Comparison of ENCODE assay signal across 8 cellular contexts in the genomic region with DNA sequence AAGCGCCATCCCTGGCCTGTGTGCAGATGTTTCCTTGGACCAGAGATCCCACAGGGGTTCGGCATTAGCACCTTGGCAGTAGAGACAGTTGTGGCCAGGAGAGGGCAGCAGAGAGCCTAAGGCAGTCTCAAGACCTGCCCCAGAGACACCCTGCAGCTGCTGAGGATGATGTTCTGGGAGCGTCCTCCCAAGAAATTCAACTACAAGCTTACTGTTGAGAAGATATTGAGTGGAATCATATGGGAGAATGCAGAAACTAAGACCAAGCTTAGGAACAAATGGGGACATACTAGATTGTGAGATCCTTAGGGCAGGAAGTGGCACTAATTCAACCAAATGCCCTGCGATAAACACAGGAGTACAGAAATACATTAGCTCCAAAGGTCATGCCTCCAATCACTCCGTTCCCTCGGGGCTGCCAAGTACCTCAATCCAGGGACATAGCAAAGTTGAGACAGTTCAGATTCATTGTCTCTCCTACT. TPM values are rescaled to one million over a fixed set of nuclear protein-coding genes. Genes with fewer than 3 reads are reported as not detected.
DNase-seq lines count a peak whose midpoint lies in the region; ATAC-seq and TF ChIP-seq lines count a peak whose summit lies in the region.

No MANE protein-coding gene starts in this region.

- no peaks in the 10 kb centered on the region for H4K20me1 ChIP-seq in DOHH2 (ENCODE audit: control insufficient read depth, insufficient read depth, low read depth, low read length)

- no peaks in the 10 kb centered on the region for H3K27me3 Mint-ChIP-seq in IgD-negative memory B cell
- no peaks in the 10 kb centered on the region for H3K27me3 Mint-ChIP-seq in activated T-helper 17 cell treated with anti-CD3 and anti-CD28 coated beads, Interleukin-2, amount 50 U/mL, for 72 hours

- DNase-seq in RKO (ENCODE audit: low spot score) = peak; percentile 69
- peak; percentile 74 for DNase-seq in fibroblast of villous mesenchyme (ENCODE audit: low read depth)
- DNase-seq in occipital lobe (lab: John Stamatoyannopoulos, UW) = peak; percentile 62
- peak; percentile 92 for DNase-seq in testis

- peak; percentile 98 for ATAC-seq in GM21619 (IDR thresholded peaks at IDR 0.05; ENCODE audit: unreplicated experiment)
- ATAC-seq in activated T-helper 17 cell treated with anti-CD3 and anti-CD28 coated beads, Interleukin-2, amount 50 U/mL, for 72 hours (replicated peaks) = peak; percentile 96

- H3K36me3 Mint-ChIP-seq in IgD-negative memory B cell = peaks cover 2% of the 10 kb centered on the region
- H3K36me3 Mint-ChIP-seq in activated T-helper 17 cell treated with anti-CD3 and anti-CD28 coated beads, Interleukin-2, amount 50 U/mL, for 72 hours (ENCODE audit: low read depth) = peaks cover 9% of the 10 kb centered on the region

- H3K27me3 ChIP-seq in DOHH2 (ENCODE audit: control insufficient read depth, low read length) = no peaks in the 10 kb centered on the region
- no peaks in the 10 kb centered on the region for H3K27me3 ChIP-seq in testis

- peaks cover 6 to 14% (median 7%) of the 10 kb centered on the region in 3 donors for H3K4me1 Mint-ChIP-seq in IgD-negative memory B cell
- peaks cover 22% of the 10 kb centered on the region for H3K4me1 Mint-ChIP-seq in activated T-helper 17 cell treated with anti-CD3 and anti-CD28 coated beads, Interleukin-2, amount 50 U/mL, for 72 hours

- 0 out of 2 replicates have a peak, but pooled peaks cover 2% of the 10 kb centered on the region for H3F3A ChIP-seq in DOHH2 (ENCODE audit: control insufficient read depth, insufficient read depth)

- H3K79me2 ChIP-seq in DOHH2 (ENCODE audit: control insufficient read depth, low read length) = no peaks in the 10 kb centered on the region

- H3K4me3 ChIP-seq in DOHH2 (ENCODE audit: low read length) = peak overlapping the region; percentile 24
- no peak overlapping the region for H3K4me3 ChIP-seq in fibroblast of villous mesenchyme (ENCODE audit: low read depth, low read length)
- H3K4me3 ChIP-seq in testis = no peak overlapping the region

- H3K9me3 ChIP-seq in DOHH2 (ENCODE audit: control insufficient read depth, insufficient read depth, low read length) (no peaks in the 10 kb centered on the region), testis (no peaks in the 10 kb centered on the region)

- H3K9me3 Mint-ChIP-seq in IgD-negative memory B cell = no peaks in the 10 kb centered on the region
- no peaks in the 10 kb centered on the region for H3K9me3 Mint-ChIP-seq in activated T-helper 17 cell treated with anti-CD3 and anti-CD28 coated beads, Interleukin-2, amount 50 U/mL, for 72 hours

- intact Hi-C loops in testis (cut with DNase I; ENCODE audit: low total_unique reads) = no loop called here

- H3K27ac ChIP-seq in DOHH2 (ENCODE audit: low read depth, low read length) (no peak overlapping the region), testis (no peak overlapping the region)

- TF ChIP-seq CTCF in DOHH2 (IDR thresholded peaks at IDR 0.05; ENCODE audit: low read depth, low read length, poor library complexity, severe bottlenecking) (peak; percentile 97), fibroblast of villous mesenchyme (IDR thresholded peaks at IDR 0.05; ENCODE audit: insufficient read depth, low read depth, low read length) (peak; percentile 96), testis (IDR thresholded peaks at IDR 0.05) (peak; percentile 45 to 89 (median 67))

- H3K36me3 ChIP-seq in DOHH2 (ENCODE audit: control insufficient read depth, low read length) = no peaks in the 10 kb centered on the region
- no peaks in the 10 kb centered on the region for H3K36me3 ChIP-seq in testis (ENCODE audit: low read depth, missing control alignments)

- no peak for TF ChIP-seq POLR2A in testis (IDR thresholded peaks at IDR 0.05)

- H3K4me2 ChIP-seq in DOHH2 (ENCODE audit: low read length) = peak overlapping the region; percentile 52

- WGBS in testis, 2 donors = 28 to 34% methylated on average over 5 to 6 of the region's 6 CpGs

- H3K4me1 ChIP-seq in DOHH2 (ENCODE audit: control insufficient read depth, low read length) (peaks cover 17% of the 10 kb centered on the region), testis (peaks cover 7% of the 10 kb centered on the region)

- H3K27ac Mint-ChIP-seq in IgD-negative memory B cell = peak overlapping the region in 1 of 3 donors; percentile 6
- peak overlapping the region; percentile 48 for H3K27ac Mint-ChIP-seq in activated T-helper 17 cell treated with anti-CD3 and anti-CD28 coated beads, Interleukin-2, amount 50 U/mL, for 72 hours

- peak overlapping the region in 3 of 4 donors; percentile 35 to 56 (median 51) for H3K4me3 Mint-ChIP-seq in IgD-negative memory B cell
- peak overlapping the region; percentile 52 for H3K4me3 Mint-ChIP-seq in activated T-helper 17 cell treated with anti-CD3 and anti-CD28 coated beads, Interleukin-2, amount 50 U/mL, for 72 hours

- H3K9me2 ChIP-seq in DOHH2 (replicated peaks; ENCODE audit: control insufficient read depth, low read length) = no peaks in the 10 kb centered on the region

RNA-seq across cellular contexts. Expression of gene ERMN, which starts 2.0 kb away (rescaled TPM):
- polyA plus RNA-seq in IgD-negative memory B cell = 0.08 TPM
- 1 to 10 TPM; 1.6 to 1.8 TPM for total RNA-seq in activated T-helper 17 cell treated with anti-CD3 and anti-CD28 coated beads, Interleukin-2, amount 50 U/mL, for 72 hours
- not detected in 2 replicates for total RNA-seq in fibroblast of villous mesenchyme
- 0.47 TPM for total RNA-seq in occipital lobe
- total RNA-seq in testis = 1 to 10 TPM; 1.1 to 1.6 TPM
- 0.44 TPM for polyA plus RNA-seq in testis (ENCODE audit: insufficient read depth, low read depth, low replicate concordance)
